In the genomic region with DNA sequence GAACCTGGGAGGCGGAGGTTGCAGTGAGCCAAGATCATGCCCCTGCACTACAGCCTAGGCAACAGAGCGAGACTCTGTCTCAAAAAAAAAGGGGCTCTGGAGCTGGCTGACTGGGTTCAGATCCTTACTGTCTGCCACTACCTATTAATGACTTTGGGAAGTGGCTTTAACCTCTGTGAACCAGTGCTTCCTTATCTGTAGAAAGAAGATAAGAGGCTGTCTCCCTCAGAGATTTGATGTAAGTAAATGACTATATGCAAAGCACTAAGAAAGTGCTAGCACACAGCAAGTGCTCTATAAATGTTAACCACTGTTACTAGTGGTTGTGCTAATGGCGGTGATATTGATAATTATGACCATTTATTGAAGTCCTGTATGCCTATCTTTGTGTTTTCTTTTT, we compare ENCODE assay signal across 8 cellular contexts.
"Had no signal": no experiment of that assay in that cellular context is flagged by ENCODE, and none has a peak within 500 bp of the region (broad histone marks: within the 10 kb centered on the region; RNA-seq: fewer than 3 reads in every experiment).

No MANE protein-coding gene starts in this region.

- FAIRE-seq: H1, H54, HepG2 had no signal

- H3K27ac ChIP-seq: HL-60 had no signal

- DNase-seq: H9, HCEC 1CT, KBM-7 had no signal

- H3K4me2 ChIP-seq: GM23338 had no signal

- ATAC-seq: GM23338, HepG2 had no signal

- H3K4me3 ChIP-seq: GM23338 had no signal
